ENCODE assay signal across 29 cellular contexts in the genomic region with DNA sequence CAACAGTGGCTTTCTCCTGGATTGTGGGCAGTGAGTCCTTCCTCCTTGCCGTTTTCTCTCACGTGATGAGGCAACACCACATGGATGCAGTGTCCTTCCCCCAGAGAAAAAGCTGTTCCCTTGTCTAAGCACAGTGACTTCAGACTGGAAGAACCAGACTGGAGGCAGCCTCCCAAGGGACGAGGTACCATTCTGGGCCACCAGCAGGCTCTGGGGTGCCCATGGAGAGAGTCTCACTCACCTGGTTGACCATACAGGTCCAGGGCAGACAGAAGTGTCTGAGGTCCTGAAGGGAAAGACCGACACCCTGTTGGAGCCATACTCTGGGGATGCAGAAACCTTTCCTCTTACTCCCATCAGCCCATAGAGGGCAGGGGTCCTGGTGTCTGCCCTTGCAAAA.
"Had no signal": no experiment of that assay in that cellular context is flagged by ENCODE, and none has a peak within 500 bp of the region (broad histone marks: within the 10 kb centered on the region; RNA-seq: fewer than 3 reads in every experiment).

No MANE protein-coding gene starts in this region.

- H3K9me3 Mint-ChIP-seq: nephron; neural progenitor cell; stimulated activated effector memory CD8-positive, alpha-beta T cell treated with anti-CD3 and anti-CD28 coated beads, Interleukin-12 subunit alpha, Interleukin-12 subunit beta, amount 100 ng/mL, for 72 hours; stimulated activated naive CD8-positive, alpha-beta T cell treated with anti-CD3 and anti-CD28 coated beads, Interleukin-15, Interleukin-2, amounts not matched to agents 100 ng/mL and 50 ng/mL, for 24 hours had no signal

- H3K4me1 Mint-ChIP-seq: immature natural killer cell; neural progenitor cell; stimulated activated effector memory CD8-positive, alpha-beta T cell treated with anti-CD3 and anti-CD28 coated beads, Interleukin-12 subunit alpha, Interleukin-12 subunit beta, amount 100 ng/mL, for 72 hours had no signal

- H3K36me3 Mint-ChIP-seq: immature natural killer cell; naive thymus-derived CD8-positive, alpha-beta T cell; neural progenitor cell; stimulated activated effector memory CD8-positive, alpha-beta T cell treated with anti-CD3 and anti-CD28 coated beads, Interleukin-12 subunit alpha, Interleukin-12 subunit beta, amount 100 ng/mL, for 72 hours had no signal

- H2AFZ ChIP-seq: neural progenitor cell had no signal

- H3K4me1 ChIP-seq: left lung, neural progenitor cell, prostate gland had no signal

- H3K9ac ChIP-seq: neural progenitor cell had no signal

- H3K27ac ChIP-seq: left lung, lower lobe of right lung, neural progenitor cell, pancreas, prostate gland, skin epidermis, suprapubic skin, thoracic aorta, tibial artery, uterus had no signal

- H3K36me3 ChIP-seq: left lung, lower lobe of right lung, neural progenitor cell, pancreas, prostate gland, suprapubic skin, thoracic aorta, tibial artery, uterus had no signal

- ATAC-seq: left colon; left lung; lower lobe of right lung; naive thymus-derived CD8-positive, alpha-beta T cell; pancreas; right cardiac atrium; sciatic nerve; stimulated activated effector memory CD8-positive, alpha-beta T cell treated with anti-CD3 and anti-CD28 coated beads, Interleukin-12 subunit alpha, Interleukin-12 subunit beta, amount 100 ng/mL, for 72 hours had no signal

- H3K27me3 Mint-ChIP-seq: stimulated activated naive CD8-positive, alpha-beta T cell treated with anti-CD3 and anti-CD28 coated beads, Interleukin-15, Interleukin-2, amounts not matched to agents 100 ng/mL and 50 ng/mL, for 24 hours had no signal

- H3K4me2 ChIP-seq: neural progenitor cell had no signal

- DNase-seq: hypothalamus; immature natural killer cell; kidney; left colon; left lung; lower lobe of right lung; mammary epithelial cell; mesenchymal stem cell; naive thymus-derived CD8-positive, alpha-beta T cell; pancreas; retina; right cardiac atrium; stimulated activated CD4-positive, alpha-beta T cell treated with anti-CD3 and anti-CD28 coated beads, Interleukin-12 subunit alpha, Interleukin-12 subunit beta, amount 100 ng/mL, for 4 hours; stimulated activated CD4-positive, alpha-beta T cell treated with anti-CD3 and anti-CD28 coated beads, Interleukin-15, amount 100 ng/mL, for 24 hours; stimulated activated CD4-positive, alpha-beta T cell treated with anti-CD3 and anti-CD28 coated beads, Interleukin-4, amount 100 ng/mL, for 24 hours; stimulated activated naive CD4-positive, alpha-beta T cell; tibial artery; trophoblast cell; uterus had no signal

- FAIRE-seq: islet of Langerhans, kidney, pancreas had no signal

- H3K4me3 Mint-ChIP-seq: immature natural killer cell; naive thymus-derived CD8-positive, alpha-beta T cell; nephron; neural progenitor cell; stimulated activated effector memory CD8-positive, alpha-beta T cell treated with anti-CD3 and anti-CD28 coated beads, Interleukin-12 subunit alpha, Interleukin-12 subunit beta, amount 100 ng/mL, for 72 hours; stimulated activated naive CD8-positive, alpha-beta T cell treated with anti-CD3 and anti-CD28 coated beads, Interleukin-15, Interleukin-2, amounts not matched to agents 100 ng/mL and 50 ng/mL, for 24 hours had no signal

- H3K27ac Mint-ChIP-seq: immature natural killer cell; naive thymus-derived CD8-positive, alpha-beta T cell; nephron; neural progenitor cell; stimulated activated effector memory CD8-positive, alpha-beta T cell treated with anti-CD3 and anti-CD28 coated beads, Interleukin-12 subunit alpha, Interleukin-12 subunit beta, amount 100 ng/mL, for 72 hours; stimulated activated naive CD8-positive, alpha-beta T cell treated with anti-CD3 and anti-CD28 coated beads, Interleukin-15, Interleukin-2, amounts not matched to agents 100 ng/mL and 50 ng/mL, for 24 hours had no signal

- H3K27me3 ChIP-seq: left lung, neural progenitor cell, pancreas, suprapubic skin, uterus had no signal

- H3K9me3 ChIP-seq: left lung, lower lobe of right lung, pancreas, prostate gland, suprapubic skin, thoracic aorta, tibial artery, uterus had no signal

- H3K4me3 ChIP-seq: left lung, lower lobe of right lung, neural progenitor cell, pancreas, prostate gland, skin epidermis, suprapubic skin, thoracic aorta, tibial artery, uterus had no signal
